In genomic region chr9:127502706-127503378, GRCh38 we compare ENCODE assay signal across 1 cellular context.
TF ChIP-seq lines count a peak whose summit lies in the region.

No MANE protein-coding gene starts in this region.

TF ChIP-seq in H1, 55 proteins besides CTCF, POLR2A, EP300 and RAD21:
- TF ChIP-seq TEAD4 (IDR thresholded peaks at IDR 0.05; ENCODE audit: low read depth, low read length), result no peak
- TF ChIP-seq CBX5 (IDR thresholded peaks at IDR 0.05; ENCODE audit: low read depth, low read length), result no peak
- no peak for TF ChIP-seq E2F6 (IDR thresholded peaks at IDR 0.05)
- no peak for TF ChIP-seq SIRT6 (IDR thresholded peaks at IDR 0.05; ENCODE audit: low read length)
- TF ChIP-seq YY1 (IDR thresholded peaks at IDR 0.05; ENCODE audit: low read depth, low read length), result no peak
- TF ChIP-seq FOSL1 (IDR thresholded peaks at IDR 0.05; ENCODE audit: insufficient read depth, low read depth, low read length), result no peak
- no peak for TF ChIP-seq BRCA1 (IDR thresholded peaks at IDR 0.05; ENCODE audit: low read depth, low read length)
